ENCODE assay signal across 1 cellular context in genomic region chr10:71727429-71728217, GRCh38.
TF ChIP-seq lines count a peak whose summit lies in the region.

No MANE protein-coding gene starts in this region.

TF ChIP-seq in GM12878, 131 proteins besides CTCF, POLR2A, EP300 and RAD21 (continued from another document):
- TF ChIP-seq SKIL (IDR thresholded peaks at IDR 0.05; ENCODE audit: low read depth, poor library complexity, severe bottlenecking) (no peak), TARDBP (IDR thresholded peaks at IDR 0.05; ENCODE audit: borderline replicate concordance) (no peak), IKZF1 (conservative IDR thresholded peaks at IDR 0.05) (0 out of 2 replicates have a peak, but pooled peaks have one; percentile 45), ZSCAN29 (IDR thresholded peaks at IDR 0.05) (no peak), IKZF2 (IDR thresholded peaks at IDR 0.05) (peak; percentile 39 to 41; a peak in 3 of 4 replicates), POU2F2 (IDR thresholded peaks at IDR 0.05; ENCODE audit: borderline replicate concordance, low read depth, low read length) (no peak), FOS (IDR thresholded peaks at IDR 0.05; ENCODE audit: borderline replicate concordance, extremely low read depth, insufficient read length) (no peak), DPF2 (IDR thresholded peaks at IDR 0.05) (peak; percentile 50; the same call in 1 of the 2 replicates), ESRRA (IDR thresholded peaks at IDR 0.05; ENCODE audit: low read length) (no peak), YBX1 (IDR thresholded peaks at IDR 0.05) (no peak), NKRF (conservative IDR thresholded peaks at IDR 0.05) (no peak), NFYA (IDR thresholded peaks at IDR 0.05; ENCODE audit: borderline replicate concordance, low read depth, low read length) (no peak), ATF7 (IDR thresholded peaks at IDR 0.05; ENCODE audit: low read depth) (peak; percentile 18; the same call in 1 of the 2 replicates), LARP7 (IDR thresholded peaks at IDR 0.05) (0 out of 2 replicates have a peak, but pooled peaks have one; percentile 56), NBN (IDR thresholded peaks at IDR 0.05) (peak; percentile 67; the same call in 1 of the 2 replicates), ZBED1 (IDR thresholded peaks at IDR 0.05; ENCODE audit: borderline replicate concordance) (no peak)
- TF ChIP-seq, protein P1, sequence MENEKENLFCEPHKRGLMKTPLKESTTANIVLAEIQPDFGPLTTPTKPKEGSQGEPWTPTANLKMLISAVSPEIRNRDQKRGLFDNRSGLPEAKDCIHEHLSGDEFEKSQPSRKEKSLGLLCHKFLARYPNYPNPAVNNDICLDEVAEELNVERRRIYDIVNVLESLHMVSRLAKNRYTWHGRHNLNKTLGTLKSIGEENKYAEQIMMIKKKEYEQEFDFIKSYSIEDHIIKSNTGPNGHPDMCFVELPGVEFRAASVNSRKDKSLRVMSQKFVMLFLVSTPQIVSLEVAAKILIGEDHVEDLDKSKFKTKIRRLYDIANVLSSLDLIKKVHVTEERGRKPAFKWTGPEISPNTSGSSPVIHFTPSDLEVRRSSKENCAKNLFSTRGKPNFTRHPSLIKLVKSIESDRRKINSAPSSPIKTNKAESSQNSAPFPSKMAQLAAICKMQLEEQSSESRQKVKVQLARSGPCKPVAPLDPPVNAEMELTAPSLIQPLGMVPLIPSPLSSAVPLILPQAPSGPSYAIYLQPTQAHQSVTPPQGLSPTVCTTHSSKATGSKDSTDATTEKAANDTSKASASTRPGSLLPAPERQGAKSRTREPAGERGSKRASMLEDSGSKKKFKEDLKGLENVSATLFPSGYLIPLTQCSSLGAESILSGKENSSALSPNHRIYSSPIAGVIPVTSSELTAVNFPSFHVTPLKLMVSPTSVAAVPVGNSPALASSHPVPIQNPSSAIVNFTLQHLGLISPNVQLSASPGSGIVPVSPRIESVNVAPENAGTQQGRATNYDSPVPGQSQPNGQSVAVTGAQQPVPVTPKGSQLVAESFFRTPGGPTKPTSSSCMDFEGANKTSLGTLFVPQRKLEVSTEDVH (IDR thresholded peaks at IDR 0.05; ENCODE audit: low read depth, partially characterized antibody) = no peak
